ENCODE assay signal across 29 cellular contexts in the genomic region with DNA sequence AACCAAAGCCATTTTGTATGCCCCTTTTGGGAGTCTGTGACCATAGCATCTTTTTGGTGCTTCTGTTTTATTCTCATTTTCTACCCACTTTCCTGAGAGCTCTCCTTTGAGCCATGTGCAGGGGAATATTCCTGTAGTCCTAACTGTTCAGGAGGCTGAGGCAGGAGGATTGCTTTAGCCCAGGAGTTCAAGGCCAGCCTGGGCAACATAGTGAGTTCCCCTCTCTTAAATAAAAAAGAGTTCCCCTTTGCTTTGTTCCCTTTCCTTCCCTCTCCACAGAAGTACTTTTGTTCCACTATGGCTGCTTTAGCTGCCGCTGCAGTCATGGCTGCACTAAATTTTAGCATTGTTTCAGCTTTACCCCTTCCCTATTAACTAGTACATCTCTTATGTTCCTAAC.
"Had no signal": no experiment of that assay in that cellular context is flagged by ENCODE, and none has a peak within 500 bp of the region (broad histone marks: within the 10 kb centered on the region; RNA-seq: fewer than 3 reads in every experiment).

No MANE protein-coding gene starts in this region.

- H3K9me3 Mint-ChIP-seq: activated B cell treated with CpG ODN at 0.5 μM for 24 hours; activated naive CD4-positive, alpha-beta T cell treated with anti-CD3 and anti-CD28 coated beads, Interleukin-2, amount 50 U/mL, for 24 hours; activated T-cell treated with anti-CD3 and anti-CD28 coated beads, Interleukin-2, amount 50 U/mL, for 4 hours; activated T-helper 17 cell treated with anti-CD3 and anti-CD28 coated beads, Interleukin-2, amount 50 U/mL, for 72 hours; central memory CD8-positive, alpha-beta T cell; dendritic cell treated with granulocyte-macrophage colony-stimulating factor and Interleukin-4, amounts not matched to agents 40 ng/mL and 50 ng/mL, for 4 days; T-cell; T-helper 1 cell treated with Interleukin-12 subunit alpha and Interleukin-12 subunit beta and Interleukin-4 antibody, amounts not matched to agents 30 μg/mL and 1 μg/mL, for 36 hours; T-helper 2 cell treated with Interferon-gamma antibody and Interleukin-4, amounts not matched to agents 5 μg/mL and 100 μg/mL, for 36 hours had no signal

- H3K27ac Mint-ChIP-seq: activated B cell treated with CpG ODN at 0.5 μM for 24 hours; activated naive CD4-positive, alpha-beta T cell treated with anti-CD3 and anti-CD28 coated beads, Interleukin-2, amount 50 U/mL, for 24 hours; activated T-helper 17 cell treated with anti-CD3 and anti-CD28 coated beads, Interleukin-2, amount 50 U/mL, for 72 hours; dendritic cell treated with granulocyte-macrophage colony-stimulating factor and Interleukin-4, amounts not matched to agents 40 ng/mL and 50 ng/mL, for 4 days; T-helper 1 cell treated with Interleukin-12 subunit alpha and Interleukin-12 subunit beta and Interleukin-4 antibody, amounts not matched to agents 30 μg/mL and 1 μg/mL, for 36 hours; T-helper 2 cell treated with Interferon-gamma antibody and Interleukin-4, amounts not matched to agents 5 μg/mL and 100 μg/mL, for 36 hours had no signal

- H3K4me3 Mint-ChIP-seq: activated B cell treated with CpG ODN at 0.5 μM for 24 hours; activated naive CD4-positive, alpha-beta T cell treated with anti-CD3 and anti-CD28 coated beads, Interleukin-2, amount 50 U/mL, for 24 hours; activated T-cell treated with anti-CD3 and anti-CD28 coated beads, Interleukin-2, amount 50 U/mL, for 4 hours; activated T-helper 17 cell treated with anti-CD3 and anti-CD28 coated beads, Interleukin-2, amount 50 U/mL, for 72 hours; central memory CD8-positive, alpha-beta T cell; dendritic cell treated with granulocyte-macrophage colony-stimulating factor and Interleukin-4, amounts not matched to agents 40 ng/mL and 50 ng/mL, for 4 days; T-cell; T-helper 1 cell treated with Interleukin-12 subunit alpha and Interleukin-12 subunit beta and Interleukin-4 antibody, amounts not matched to agents 30 μg/mL and 1 μg/mL, for 36 hours; T-helper 2 cell treated with Interferon-gamma antibody and Interleukin-4, amounts not matched to agents 5 μg/mL and 100 μg/mL, for 36 hours had no signal

- ATAC-seq: activated CD4-positive, CD25-positive, alpha-beta regulatory T cell treated with anti-CD3 and anti-CD28 coated beads, Interleukin-2, amount 50 U/mL, for 24 hours; activated T-cell treated with anti-CD3 and anti-CD28 coated beads, Interleukin-2, amount 50 U/mL, for 4 hours; activated T-helper 17 cell treated with anti-CD3 and anti-CD28 coated beads, Interleukin-2, amount 50 U/mL, for 72 hours; foreskin keratinocyte; gastrocnemius medialis; heart left ventricle; T-cell had no signal

- H3K27me3 Mint-ChIP-seq: activated B cell treated with CpG ODN at 0.5 μM for 24 hours; activated naive CD4-positive, alpha-beta T cell treated with anti-CD3 and anti-CD28 coated beads, Interleukin-2, amount 50 U/mL, for 24 hours; activated T-helper 17 cell treated with anti-CD3 and anti-CD28 coated beads, Interleukin-2, amount 50 U/mL, for 72 hours; central memory CD8-positive, alpha-beta T cell; dendritic cell treated with granulocyte-macrophage colony-stimulating factor and Interleukin-4, amounts not matched to agents 40 ng/mL and 50 ng/mL, for 4 days; T-cell had no signal

- H3K4me1 Mint-ChIP-seq: activated B cell treated with CpG ODN at 0.5 μM for 24 hours had no signal

- DNase-seq: activated B cell treated with CpG ODN at 0.5 μM for 24 hours; activated CD4-positive, alpha-beta T cell treated with anti-CD3 and anti-CD28 coated beads for 48 hours; activated CD4-positive, alpha-beta T cell treated with anti-CD3 and anti-CD28 coated beads, Interleukin-2, amount 50 U/mL, for 1 hour; activated CD4-positive, alpha-beta T cell treated with anti-CD3 and anti-CD28 coated beads, Interleukin-2, amount 50 U/mL, for 48 hours; activated effector memory CD4-positive, alpha-beta T cell treated with Interleukin-2 at 50 U/mL for 16 hours; activated gamma-delta T cell treated with Interleukin-2 at 50 U/mL for 16 hours; activated naive CD4-positive, alpha-beta T cell treated with Interleukin-2 at 50 U/mL for 16 hours; activated T-cell treated with anti-CD3 and anti-CD28 coated beads, Interleukin-2, amount 50 U/mL, for 4 hours; amniotic stem cell; anterior cingulate cortex; brain microvascular endothelial cell; dorsolateral prefrontal cortex; effector memory CD4-positive, alpha-beta T cell; erythroblast; foreskin keratinocyte; gastrocnemius medialis; glutamatergic neuron; heart left ventricle; SW 1271; T-cell; T1000; WERI-Rb-1 had no signal
